In the genomic region with DNA sequence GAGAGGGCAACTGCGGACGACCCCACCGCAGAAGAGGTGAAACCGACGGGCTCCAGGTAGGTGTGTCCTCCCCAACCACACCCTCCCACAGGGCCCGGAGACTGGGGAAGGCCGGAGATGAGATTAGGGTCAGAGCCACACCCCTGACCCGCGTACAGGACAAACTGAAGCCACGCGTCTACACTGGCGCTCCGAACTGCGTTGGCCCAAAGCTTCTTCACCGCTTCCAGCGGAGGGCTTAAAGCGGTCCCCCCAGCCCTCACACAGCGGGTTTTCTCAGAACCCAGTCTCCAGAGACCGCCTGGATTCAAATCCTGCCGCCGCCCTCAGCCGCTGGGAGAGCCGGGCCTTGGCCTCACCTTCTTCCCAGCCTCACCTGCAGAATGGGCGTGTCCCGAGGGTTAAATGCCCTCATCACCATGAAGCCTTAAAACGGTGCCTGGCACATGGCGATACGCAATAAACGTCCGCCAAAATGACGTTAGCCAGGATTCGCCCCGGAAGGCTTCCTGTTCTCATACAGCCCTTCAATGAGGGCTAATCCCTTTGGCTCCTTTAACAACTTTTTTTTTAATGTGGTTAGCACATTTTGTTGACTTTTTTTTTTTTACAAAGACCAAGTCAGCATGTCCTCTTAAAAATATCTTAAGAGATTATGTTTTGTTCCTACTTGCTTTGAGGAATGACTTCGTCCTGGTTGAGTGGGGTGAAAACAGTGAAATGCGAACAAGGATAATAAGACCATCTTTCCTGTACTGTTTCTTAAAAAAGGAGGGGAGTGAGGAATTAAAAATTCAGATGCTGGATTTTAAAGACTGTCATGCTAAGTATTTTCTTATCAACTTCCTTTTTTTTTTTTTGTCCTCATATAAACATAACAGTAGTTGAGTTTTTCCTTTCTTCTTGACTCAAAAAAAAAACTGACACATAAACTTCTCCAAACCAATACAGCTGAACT, we compare ENCODE assay signal across 9 cellular contexts. TPM values are rescaled to one million over a fixed set of nuclear protein-coding genes. Genes with fewer than 3 reads are reported as not detected.
A peak's percentile ranks its signal among the peaks of the same experiment; 100 is the strongest.
DNase-seq lines count a peak whose midpoint lies in the region; ATAC-seq and TF ChIP-seq lines count a peak whose summit lies in the region.
"Had no signal": no experiment of that assay in that cellular context is flagged by ENCODE, and none has a peak within 500 bp of the region (broad histone marks: within the 10 kb centered on the region; RNA-seq: fewer than 3 reads in every experiment).

No MANE protein-coding gene starts in this region.

- ATAC-seq in right lobe of liver: peak; percentile 27 to 51 (median 40)
- ATAC-seq in GM21526 (IDR thresholded peaks at IDR 0.05; ENCODE audit: low FRiP score, unreplicated experiment): no peak
- ATAC-seq in GM21723 (IDR thresholded peaks at IDR 0.05; ENCODE audit: unreplicated experiment): no peak

- H3K27ac ChIP-seq in adrenal gland (peak overlapping the region in 4 of 5 donors; percentile 31 to 74 (median 54)), right lobe of liver (peak overlapping the region; percentile 25 to 61 (median 47)), urinary bladder (ENCODE audit: low read depth) (peak overlapping the region; percentile 67)

- WGBS in adrenal gland, 4 donors: 80 to 84% (median 82%) methylated on average over 22 to 35 of the region's 35 CpGs
- 50% methylated on average over 10 of the region's 35 CpGs for WGBS in right lobe of liver (ENCODE audit: insufficient coverage, low coverage, low lambda C conversion rate, missing lambda C conversion rate)
- WGBS in urinary bladder: 69% methylated on average over 35 of the region's 35 CpGs

- peak; percentile 49 for DNase-seq in stimulated activated CD4-positive, alpha-beta T cell treated with anti-CD3 and anti-CD28 coated beads, Interleukin-15, amount 100 ng/mL, for 24 hours
- DNase-seq in stimulated activated CD4-positive, alpha-beta T cell treated with anti-CD3 and anti-CD28 coated beads, Interleukin-4, amount 100 ng/mL, for 4 hours: no peak
- DNase-seq in adrenal gland (peak in 2 of 7 donors; percentile 29 to 60), right lobe of liver (no peak), GM10266 (ENCODE audit: extremely low spot score) (no peak)
- DNase-seq: Calu3 had no signal

- H3K4me3 ChIP-seq in adrenal gland (no peak overlapping the region), right lobe of liver (peak overlapping the region in 1 of 3 donors; percentile 0), urinary bladder (ENCODE audit: low read depth, low read length) (no peak overlapping the region)

- TF ChIP-seq CTCF in adrenal gland (IDR thresholded peaks at IDR 0.05) (no peak), right lobe of liver (IDR thresholded peaks at IDR 0.05) (no peak), GM10266 (IDR thresholded peaks at IDR 0.05; ENCODE audit: control insufficient read depth, insufficient read depth, low read depth, missing control alignments) (no peak)

- TF ChIP-seq POLR2A in adrenal gland (IDR thresholded peaks at IDR 0.05): no peak
- TF ChIP-seq POLR2A in right lobe of liver (IDR thresholded peaks at IDR 0.05): no peak

- no peaks in the 10 kb centered on the region for H3K9me3 ChIP-seq in adrenal gland (replicated peaks in 1 of 3)
- H3K9me3 ChIP-seq in right lobe of liver: no peaks in the 10 kb centered on the region

- no peaks in the 10 kb centered on the region for H3K36me3 ChIP-seq in adrenal gland (replicated peaks in 1 of 2)
- H3K36me3 ChIP-seq in right lobe of liver: no peaks in the 10 kb centered on the region
- H3K36me3 ChIP-seq in urinary bladder (ENCODE audit: insufficient read depth): no peaks in the 10 kb centered on the region

- intact Hi-C loops in adrenal gland (cut with DNase I) (no loop called here), right lobe of liver (cut with DNase I) (no loop called here)

- H3K27me3 ChIP-seq in adrenal gland (no peaks in the 10 kb centered on the region), right lobe of liver (no peaks in the 10 kb centered on the region)

- H3K4me1 ChIP-seq in adrenal gland (replicated peaks in 1 of 2) (peaks cover 10% of the 10 kb centered on the region in 2 donors), right lobe of liver (peaks cover 0 to 6% (median under 1%) of the 10 kb centered on the region in 4 donors), urinary bladder (ENCODE audit: insufficient read depth) (no peaks in the 10 kb centered on the region)

RNA-seq across cellular contexts. Expression of a gene that starts 15.1 kb away (rescaled TPM):
- 10 to 100 TPM in 7 of 8 donors, 1 to 10 TPM in 1; 9.9 to 23.4 (median 13.7) TPM for total RNA-seq in adrenal gland
- 1 to 10 TPM; 3.5 to 5.5 (median 4.3) TPM for polyA plus RNA-seq in adrenal gland
- 10 to 100 TPM; 11.3 to 27.1 (median 15.8) TPM for total RNA-seq in right lobe of liver
- total RNA-seq in urinary bladder: 30.2 TPM
- 21.4 TPM for polyA plus RNA-seq in urinary bladder

Comparison
In these comparisons a context has a peak if more than half of its experiments do, and no peak if none do; other contexts are left out.
1. ATAC-seq: peak in right lobe of liver (4 of 4); none in GM21526 (single experiment) and GM21723 (single experiment).
2. Peak in every context shown above with its lines, with median percentiles within 50 percentile points of each other: H3K27ac ChIP-seq.